Comparison of ENCODE assay signal across 9 cellular contexts in the genomic region with DNA sequence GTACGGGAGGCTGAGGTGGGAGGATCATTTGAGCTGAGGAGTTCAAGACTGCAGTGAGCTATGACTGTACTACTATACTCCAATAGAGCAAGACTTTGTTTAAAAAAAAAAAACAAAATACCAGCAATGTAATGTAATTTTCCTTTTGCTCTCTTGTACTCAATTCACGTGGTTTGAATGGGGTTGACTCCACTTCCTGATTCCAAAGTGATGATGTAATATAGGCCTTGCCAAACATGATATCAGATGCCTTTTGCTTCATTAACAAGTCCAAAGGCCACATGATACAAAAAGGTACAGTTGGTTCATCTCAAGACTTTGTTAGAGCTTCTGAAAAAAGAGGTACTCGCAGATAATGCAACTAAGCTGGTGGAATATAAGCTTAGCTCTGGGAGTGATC.
DNase-seq lines count a peak whose midpoint lies in the region; ATAC-seq, FAIRE-seq and TF ChIP-seq lines count a peak whose summit lies in the region.
"Had no signal": no experiment of that assay in that cellular context is flagged by ENCODE, and none has a peak within 500 bp of the region (broad histone marks: within the 10 kb centered on the region; RNA-seq: fewer than 3 reads in every experiment).

No MANE protein-coding gene starts in this region.

- no peak for DNase-seq in activated CD4-positive, alpha-beta memory T cell treated with anti-CD3 and anti-CD28 coated beads for 36 hours
- DNase-seq in activated CD4-positive, alpha-beta memory T cell treated with anti-CD3 and anti-CD28 coated beads, Interleukin-2, amount 10 ng/mL, durations not matched to agents 7 days and 5 days, result no peak
- DNase-seq in NCI-H226 (peak; percentile 60), H1 (ENCODE audit: low read depth in 1 of 2, low spot score in 2 of 2) (no peak), frontal cortex (ENCODE audit: low spot score in 2 of 2) (no peak)

- TF ChIP-seq RAD21 in H1 (IDR thresholded peaks at IDR 0.05 in 1 of 2, conservative IDR thresholded peaks at IDR 0.05 in 1 of 2; ENCODE audit: low read depth in 2 of 2, low read length in 2 of 2), result no peak

- WGBS in H1 (ENCODE audit: extremely low coverage in 1 of 2, insufficient coverage in 1 of 2, insufficient read length in 1 of 2, insufficient replicate concordance in 2 of 2, low coverage in 1 of 2, low lambda C conversion rate in 2 of 2, missing lambda C conversion rate in 1 of 2), 2 experiments, result 89% methylated on average over 3 of the region's 3 CpGs; no CpG with 5 or more reads in 1 of the 2 experiments

- H2BK5ac ChIP-seq in H1 (ENCODE audit: low read depth, low read length), result no peak overlapping the region

- H3K23ac ChIP-seq in H1 (ENCODE audit: insufficient read length), result no peak overlapping the region

- ATAC-seq in GM19035 (IDR thresholded peaks at IDR 0.05; ENCODE audit: unreplicated experiment), result no peak
- no peak for ATAC-seq in HG03354 (IDR thresholded peaks at IDR 0.05; ENCODE audit: poor library complexity, severe bottlenecking, unreplicated experiment)

- H3K27me3 ChIP-seq in H1 (replicated peaks in 1 of 4; ENCODE audit: control insufficient read depth in 3 of 4, extremely low read depth in 1 of 4, insufficient read depth in 3 of 4, low read length in 3 of 4) (no peaks in the 10 kb centered on the region), neutrophil (no peaks in the 10 kb centered on the region)

- H3K4me1 ChIP-seq in H1 (replicated peaks in 1 of 4; ENCODE audit: control insufficient read depth in 3 of 4, insufficient read depth in 4 of 4, low read length in 3 of 4), result no peaks in the 10 kb centered on the region
- peaks cover 12 to 16% of the 10 kb centered on the region in 2 experiments for H3K4me1 ChIP-seq in neutrophil (ENCODE audit: control insufficient read depth in 1 of 2, insufficient read depth in 1 of 2, low read depth in 1 of 2, low read length in 1 of 2)

- H3K36me3 ChIP-seq in H1 (ENCODE audit: control insufficient read depth in 2 of 4, insufficient read depth in 4 of 4, low read length in 3 of 4), result no peaks in the 10 kb centered on the region
- H3K36me3 ChIP-seq in neutrophil, result no peaks in the 10 kb centered on the region

- peak overlapping the region; percentile 75 for H3K27ac Mint-ChIP-seq in activated CD4-positive, alpha-beta memory T cell treated with anti-CD3 and anti-CD28 coated beads for 36 hours
- no peak overlapping the region for H3K27ac Mint-ChIP-seq in activated CD4-positive, alpha-beta memory T cell treated with anti-CD3 and anti-CD28 coated beads, Interleukin-2, amount 10 ng/mL, durations not matched to agents 7 days and 5 days

- H3K18ac ChIP-seq in H1 (ENCODE audit: extremely low read depth, low read length), result no peak overlapping the region

- peaks cover 2% of the 10 kb centered on the region for H3K36me3 Mint-ChIP-seq in activated CD4-positive, alpha-beta memory T cell treated with anti-CD3 and anti-CD28 coated beads for 36 hours
- peaks cover 40% of the 10 kb centered on the region for H3K36me3 Mint-ChIP-seq in activated CD4-positive, alpha-beta memory T cell treated with anti-CD3 and anti-CD28 coated beads, Interleukin-2, amount 10 ng/mL, durations not matched to agents 7 days and 5 days (ENCODE audit: low read depth)

- H3K4me3 Mint-ChIP-seq in activated CD4-positive, alpha-beta memory T cell treated with anti-CD3 and anti-CD28 coated beads for 36 hours, result no peak overlapping the region
- no peak overlapping the region for H3K4me3 Mint-ChIP-seq in activated CD4-positive, alpha-beta memory T cell treated with anti-CD3 and anti-CD28 coated beads, Interleukin-2, amount 10 ng/mL, durations not matched to agents 7 days and 5 days

- no peak overlapping the region for H2AFZ ChIP-seq in H1 (ENCODE audit: low read length)

- H2BK20ac ChIP-seq in H1 (ENCODE audit: low read length), result no peak overlapping the region

- no peak overlapping the region for H4K5ac ChIP-seq in H1 (ENCODE audit: insufficient read length, low read depth, low read length)

- no peak for TF ChIP-seq EP300 in H1 (IDR thresholded peaks at IDR 0.05; ENCODE audit: borderline replicate concordance in 1 of 2, low read depth in 2 of 2, low read length in 2 of 2)

- H3K4ac ChIP-seq in H1 (replicated peaks; ENCODE audit: insufficient read length, low read depth, low read length), result no peak overlapping the region

- no peaks in the 10 kb centered on the region for H3K9me3 Mint-ChIP-seq in activated CD4-positive, alpha-beta memory T cell treated with anti-CD3 and anti-CD28 coated beads for 36 hours
- peaks cover 2% of the 10 kb centered on the region for H3K9me3 Mint-ChIP-seq in activated CD4-positive, alpha-beta memory T cell treated with anti-CD3 and anti-CD28 coated beads, Interleukin-2, amount 10 ng/mL, durations not matched to agents 7 days and 5 days

- CTCF ChIA-PET in activated CD4-positive, alpha-beta memory T cell treated with anti-CD3 and anti-CD28 coated beads for 36 hours (lab: Charles Lee), result no interaction called here
- CTCF ChIA-PET in activated CD4-positive, alpha-beta memory T cell treated with anti-CD3 and anti-CD28 coated beads, Interleukin-2, amount 10 ng/mL, durations not matched to agents 7 days and 5 days (lab: Charles Lee), result interaction anchor here (1.2 kb wide), 1 partner anchor 24 kb away, joined by 3 read pairs; no protein-coding TSS in a partner anchor
- CTCF ChIA-PET in H1 (lab: Charles Lee; ENCODE audit: partially characterized antibody), result interaction anchor here (0.6 to 1.1 kb wide), 3 partner anchors 39 to 310 kb away, joined by 3 to 4 read pairs (median 3); no protein-coding TSS in a partner anchor

- H3K27ac ChIP-seq in H1 (ENCODE audit: low read depth, low read length) (no peak overlapping the region), neutrophil (peak overlapping the region; percentile 58)

- H3K23me2 ChIP-seq in H1 (ENCODE audit: low read depth, low read length), result no peaks in the 10 kb centered on the region; the same call in 1 of the 2 replicates

- H3K9ac ChIP-seq in H1 (replicated peaks in 1 of 4; ENCODE audit: extremely low read depth in 1 of 4, low read depth in 3 of 4, low read length in 3 of 4), result no peak overlapping the region

- no peak overlapping the region for H4K91ac ChIP-seq in H1 (replicated peaks; ENCODE audit: insufficient read length, low read length)

- no peak overlapping the region for H2BK15ac ChIP-seq in H1 (ENCODE audit: low read length)

- H3K4me3 ChIP-seq in H1 (ENCODE audit: extremely low read depth in 1 of 4, insufficient read depth in 2 of 4, low read depth in 3 of 4, low read length in 4 of 4), result no peak overlapping the region
- no peak overlapping the region for H3K4me3 ChIP-seq in neutrophil (ENCODE audit: low read depth in 1 of 2, low read length in 1 of 2)

- H3K4me1 Mint-ChIP-seq in activated CD4-positive, alpha-beta memory T cell treated with anti-CD3 and anti-CD28 coated beads for 36 hours (ENCODE audit: low read depth), result peaks cover 58% of the 10 kb centered on the region
- H3K4me1 Mint-ChIP-seq in activated CD4-positive, alpha-beta memory T cell treated with anti-CD3 and anti-CD28 coated beads, Interleukin-2, amount 10 ng/mL, durations not matched to agents 7 days and 5 days, result peaks cover 50% of the 10 kb centered on the region

- no peaks in the 10 kb centered on the region for H3K79me1 ChIP-seq in H1 (ENCODE audit: low read depth, low read length)

- H3K4me2 ChIP-seq in H1 (ENCODE audit: insufficient read depth in 1 of 2, low read depth in 2 of 2, low read length in 2 of 2), result no peak overlapping the region

- FAIRE-seq in H1 (lab: Jason Lieb, UNC) (no peak), frontal cortex (lab: Jason Lieb, UNC) (no peak)
- FAIRE-seq: endometrium had no signal

- intact Hi-C loops in activated CD4-positive, alpha-beta memory T cell treated with anti-CD3 and anti-CD28 coated beads for 36 hours (cut with micrococcal nuclease), result loop anchor here (2.0 kb wide), 1 partner anchor 41 kb away; no protein-coding TSS in a partner anchor

- H3K56ac ChIP-seq in H1 (replicated peaks; ENCODE audit: insufficient read length, low read depth, low read length), result no peak overlapping the region

- no peak overlapping the region for H2AK5ac ChIP-seq in H1 (ENCODE audit: low read depth, low read length)

- H4K8ac ChIP-seq in H1 (ENCODE audit: extremely low read depth, insufficient read depth, low read length), result no peak overlapping the region

- no peak overlapping the region for H3K14ac ChIP-seq in H1 (ENCODE audit: insufficient read length)

- H3K79me2 ChIP-seq in H1 (ENCODE audit: control insufficient read depth in 1 of 2, insufficient read depth in 2 of 2, low read length in 2 of 2), result no peaks in the 10 kb centered on the region

- TF ChIP-seq POLR2A in H1 (IDR thresholded peaks at IDR 0.05; ENCODE audit: control extremely low read depth in 1 of 2, low read depth in 2 of 2, low read length in 2 of 2), result no peak

- no peaks in the 10 kb centered on the region for H3K27me3 Mint-ChIP-seq in activated CD4-positive, alpha-beta memory T cell treated with anti-CD3 and anti-CD28 coated beads for 36 hours
- H3K27me3 Mint-ChIP-seq in activated CD4-positive, alpha-beta memory T cell treated with anti-CD3 and anti-CD28 coated beads, Interleukin-2, amount 10 ng/mL, durations not matched to agents 7 days and 5 days, result no peaks in the 10 kb centered on the region

- no peaks in the 10 kb centered on the region for H4K20me1 ChIP-seq in H1 (replicated peaks in 1 of 2; ENCODE audit: control insufficient read depth in 1 of 2, insufficient read depth in 2 of 2, low read length in 2 of 2)

- H3K9me3 ChIP-seq in H1 (ENCODE audit: insufficient read depth in 2 of 2, low read depth in 1 of 2, low read length in 1 of 2) (no peaks in the 10 kb centered on the region), neutrophil (no peaks in the 10 kb centered on the region)

- H2BK12ac ChIP-seq in H1 (ENCODE audit: low read depth, low read length), result no peak overlapping the region; the same call in 1 of the 2 replicates

- TF ChIP-seq CTCF in H1 (IDR thresholded peaks at IDR 0.05; ENCODE audit: control extremely low read depth in 1 of 3, insufficient read depth in 1 of 3, low read depth in 1 of 3, low read length in 3 of 3) (no peak), neutrophil (IDR thresholded peaks at IDR 0.05) (no peak)

- POLR2A ChIA-PET in activated CD4-positive, alpha-beta memory T cell treated with anti-CD3 and anti-CD28 coated beads for 36 hours (lab: Charles Lee), result no interaction called here
- POLR2A ChIA-PET in activated CD4-positive, alpha-beta memory T cell treated with anti-CD3 and anti-CD28 coated beads, Interleukin-2, amount 10 ng/mL, durations not matched to agents 7 days and 5 days (lab: Charles Lee), result interaction anchor here (1.0 to 1.6 kb wide), 3 partner anchors 14 to 55 kb away, joined by 3 to 4 read pairs (median 3); no protein-coding TSS in a partner anchor
- POLR2A ChIA-PET in H1 (lab: Charles Lee; ENCODE audit: partially characterized antibody), result no interaction called here

- no peak overlapping the region for H2BK120ac ChIP-seq in H1 (replicated peaks; ENCODE audit: low read depth, low read length)

TF ChIP-seq in H1, 55 proteins besides CTCF, POLR2A, EP300 and RAD21:
- TF ChIP-seq CBX8 (IDR thresholded peaks at IDR 0.05; ENCODE audit: borderline replicate concordance, low read depth, low read length) (no peak), JUND (IDR thresholded peaks at IDR 0.05; ENCODE audit: low read length) (peak; percentile 49; the same call in 1 of the 2 replicates)
